1 cellular context compared by ENCODE assay signal in the genomic region with DNA sequence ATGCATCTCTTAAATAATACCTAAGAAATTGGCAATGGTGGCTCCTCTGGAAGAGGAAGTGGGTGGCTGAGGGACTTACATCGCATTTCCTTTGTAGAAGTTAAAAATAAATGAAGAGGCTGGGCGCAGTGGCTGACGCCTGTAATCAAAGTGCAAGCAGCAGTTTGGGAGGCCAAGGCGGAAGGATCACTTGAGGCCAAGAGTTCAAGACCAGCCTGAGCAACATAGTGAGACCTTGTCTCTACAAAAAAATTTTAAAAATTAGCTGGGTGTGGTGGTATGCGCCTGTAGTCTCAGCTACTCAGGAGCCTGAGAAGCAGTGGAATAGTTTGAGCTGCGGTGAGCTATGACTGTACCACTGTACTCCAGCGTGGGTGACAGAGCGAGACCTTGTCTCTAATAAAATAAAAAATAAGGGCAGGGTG.
TF ChIP-seq lines count a peak whose summit lies in the region.

No MANE protein-coding gene starts in this region.

TF ChIP-seq in GM12878, 131 proteins besides CTCF, POLR2A, EP300 and RAD21 (continued from another document and continues in another):
- TF ChIP-seq, protein P1, sequence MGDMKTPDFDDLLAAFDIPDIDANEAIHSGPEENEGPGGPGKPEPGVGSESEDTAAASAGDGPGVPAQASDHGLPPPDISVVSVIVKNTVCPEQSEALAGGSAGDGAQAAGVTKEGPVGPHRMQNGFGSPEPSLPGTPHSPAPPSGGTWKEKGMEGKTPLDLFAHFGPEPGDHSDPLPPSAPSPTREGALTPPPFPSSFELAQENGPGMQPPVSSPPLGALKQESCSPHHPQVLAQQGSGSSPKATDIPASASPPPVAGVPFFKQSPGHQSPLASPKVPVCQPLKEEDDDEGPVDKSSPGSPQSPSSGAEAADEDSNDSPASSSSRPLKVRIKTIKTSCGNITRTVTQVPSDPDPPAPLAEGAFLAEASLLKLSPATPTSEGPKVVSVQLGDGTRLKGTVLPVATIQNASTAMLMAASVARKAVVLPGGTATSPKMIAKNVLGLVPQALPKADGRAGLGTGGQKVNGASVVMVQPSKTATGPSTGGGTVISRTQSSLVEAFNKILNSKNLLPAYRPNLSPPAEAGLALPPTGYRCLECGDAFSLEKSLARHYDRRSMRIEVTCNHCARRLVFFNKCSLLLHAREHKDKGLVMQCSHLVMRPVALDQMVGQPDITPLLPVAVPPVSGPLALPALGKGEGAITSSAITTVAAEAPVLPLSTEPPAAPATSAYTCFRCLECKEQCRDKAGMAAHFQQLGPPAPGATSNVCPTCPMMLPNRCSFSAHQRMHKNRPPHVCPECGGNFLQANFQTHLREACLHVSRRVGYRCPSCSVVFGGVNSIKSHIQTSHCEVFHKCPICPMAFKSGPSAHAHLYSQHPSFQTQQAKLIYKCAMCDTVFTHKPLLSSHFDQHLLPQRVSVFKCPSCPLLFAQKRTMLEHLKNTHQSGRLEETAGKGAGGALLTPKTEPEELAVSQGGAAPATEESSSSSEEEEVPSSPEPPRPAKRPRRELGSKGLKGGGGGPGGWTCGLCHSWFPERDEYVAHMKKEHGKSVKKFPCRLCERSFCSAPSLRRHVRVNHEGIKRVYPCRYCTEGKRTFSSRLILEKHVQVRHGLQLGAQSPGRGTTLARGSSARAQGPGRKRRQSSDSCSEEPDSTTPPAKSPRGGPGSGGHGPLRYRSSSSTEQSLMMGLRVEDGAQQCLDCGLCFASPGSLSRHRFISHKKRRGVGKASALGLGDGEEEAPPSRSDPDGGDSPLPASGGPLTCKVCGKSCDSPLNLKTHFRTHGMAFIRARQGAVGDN (IDR thresholded peaks at IDR 0.05), result no peak
- TF ChIP-seq HDAC2 (IDR thresholded peaks at IDR 0.05), result no peak
- no peak for TF ChIP-seq CHD2 (IDR thresholded peaks at IDR 0.05; ENCODE audit: borderline replicate concordance, low read depth, low read length)
- TF ChIP-seq, protein P2, sequence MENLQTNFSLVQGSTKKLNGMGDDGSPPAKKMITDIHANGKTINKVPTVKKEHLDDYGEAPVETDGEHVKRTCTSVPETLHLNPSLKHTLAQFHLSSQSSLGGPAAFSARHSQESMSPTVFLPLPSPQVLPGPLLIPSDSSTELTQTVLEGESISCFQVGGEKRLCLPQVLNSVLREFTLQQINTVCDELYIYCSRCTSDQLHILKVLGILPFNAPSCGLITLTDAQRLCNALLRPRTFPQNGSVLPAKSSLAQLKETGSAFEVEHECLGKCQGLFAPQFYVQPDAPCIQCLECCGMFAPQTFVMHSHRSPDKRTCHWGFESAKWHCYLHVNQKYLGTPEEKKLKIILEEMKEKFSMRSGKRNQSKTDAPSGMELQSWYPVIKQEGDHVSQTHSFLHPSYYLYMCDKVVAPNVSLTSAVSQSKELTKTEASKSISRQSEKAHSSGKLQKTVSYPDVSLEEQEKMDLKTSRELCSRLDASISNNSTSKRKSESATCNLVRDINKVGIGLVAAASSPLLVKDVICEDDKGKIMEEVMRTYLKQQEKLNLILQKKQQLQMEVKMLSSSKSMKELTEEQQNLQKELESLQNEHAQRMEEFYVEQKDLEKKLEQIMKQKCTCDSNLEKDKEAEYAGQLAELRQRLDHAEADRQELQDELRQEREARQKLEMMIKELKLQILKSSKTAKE (IDR thresholded peaks at IDR 0.05; ENCODE audit: low read depth, poor library complexity, severe bottlenecking), result peak; percentile 43
- no peak for TF ChIP-seq CEBPB (IDR thresholded peaks at IDR 0.05; ENCODE audit: borderline replicate concordance in 1 of 2, low read depth in 2 of 2, low read length in 2 of 2)
- peak; percentile 96 for TF ChIP-seq ZNF217 (IDR thresholded peaks at IDR 0.05)
- no peak for TF ChIP-seq HDAC6 (IDR thresholded peaks at IDR 0.05; ENCODE audit: unreplicated experiment)
- no peak for TF ChIP-seq KLF5 (IDR thresholded peaks at IDR 0.05; ENCODE audit: partially characterized antibody)
- no peak for TF ChIP-seq STAT3 (IDR thresholded peaks at IDR 0.05; ENCODE audit: low read depth, low read length)
- TF ChIP-seq, protein P3, sequence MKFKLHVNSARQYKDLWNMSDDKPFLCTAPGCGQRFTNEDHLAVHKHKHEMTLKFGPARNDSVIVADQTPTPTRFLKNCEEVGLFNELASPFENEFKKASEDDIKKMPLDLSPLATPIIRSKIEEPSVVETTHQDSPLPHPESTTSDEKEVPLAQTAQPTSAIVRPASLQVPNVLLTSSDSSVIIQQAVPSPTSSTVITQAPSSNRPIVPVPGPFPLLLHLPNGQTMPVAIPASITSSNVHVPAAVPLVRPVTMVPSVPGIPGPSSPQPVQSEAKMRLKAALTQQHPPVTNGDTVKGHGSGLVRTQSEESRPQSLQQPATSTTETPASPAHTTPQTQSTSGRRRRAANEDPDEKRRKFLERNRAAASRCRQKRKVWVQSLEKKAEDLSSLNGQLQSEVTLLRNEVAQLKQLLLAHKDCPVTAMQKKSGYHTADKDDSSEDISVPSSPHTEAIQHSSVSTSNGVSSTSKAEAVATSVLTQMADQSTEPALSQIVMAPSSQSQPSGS (IDR thresholded peaks at IDR 0.05; ENCODE audit: low read length), result no peak
- no peak for TF ChIP-seq PAX8 (IDR thresholded peaks at IDR 0.05)
- no peak for TF ChIP-seq GATAD2B (conservative IDR thresholded peaks at IDR 0.05; ENCODE audit: low read depth)
- TF ChIP-seq ETV6 (conservative IDR thresholded peaks at IDR 0.05 in 1 of 2, IDR thresholded peaks at IDR 0.05 in 1 of 2; ENCODE audit: borderline replicate concordance in 1 of 2, low read depth in 1 of 2), result peak in 1 of 2 experiments; percentile 32; a peak in 1 of 4 replicates
- no peak for TF ChIP-seq RCOR1 (conservative IDR thresholded peaks at IDR 0.05; ENCODE audit: low read depth, low read length)
- TF ChIP-seq LARP7 (IDR thresholded peaks at IDR 0.05), result no peak
- no peak for TF ChIP-seq RB1 (IDR thresholded peaks at IDR 0.05; ENCODE audit: borderline replicate concordance)
- TF ChIP-seq, protein P4, sequence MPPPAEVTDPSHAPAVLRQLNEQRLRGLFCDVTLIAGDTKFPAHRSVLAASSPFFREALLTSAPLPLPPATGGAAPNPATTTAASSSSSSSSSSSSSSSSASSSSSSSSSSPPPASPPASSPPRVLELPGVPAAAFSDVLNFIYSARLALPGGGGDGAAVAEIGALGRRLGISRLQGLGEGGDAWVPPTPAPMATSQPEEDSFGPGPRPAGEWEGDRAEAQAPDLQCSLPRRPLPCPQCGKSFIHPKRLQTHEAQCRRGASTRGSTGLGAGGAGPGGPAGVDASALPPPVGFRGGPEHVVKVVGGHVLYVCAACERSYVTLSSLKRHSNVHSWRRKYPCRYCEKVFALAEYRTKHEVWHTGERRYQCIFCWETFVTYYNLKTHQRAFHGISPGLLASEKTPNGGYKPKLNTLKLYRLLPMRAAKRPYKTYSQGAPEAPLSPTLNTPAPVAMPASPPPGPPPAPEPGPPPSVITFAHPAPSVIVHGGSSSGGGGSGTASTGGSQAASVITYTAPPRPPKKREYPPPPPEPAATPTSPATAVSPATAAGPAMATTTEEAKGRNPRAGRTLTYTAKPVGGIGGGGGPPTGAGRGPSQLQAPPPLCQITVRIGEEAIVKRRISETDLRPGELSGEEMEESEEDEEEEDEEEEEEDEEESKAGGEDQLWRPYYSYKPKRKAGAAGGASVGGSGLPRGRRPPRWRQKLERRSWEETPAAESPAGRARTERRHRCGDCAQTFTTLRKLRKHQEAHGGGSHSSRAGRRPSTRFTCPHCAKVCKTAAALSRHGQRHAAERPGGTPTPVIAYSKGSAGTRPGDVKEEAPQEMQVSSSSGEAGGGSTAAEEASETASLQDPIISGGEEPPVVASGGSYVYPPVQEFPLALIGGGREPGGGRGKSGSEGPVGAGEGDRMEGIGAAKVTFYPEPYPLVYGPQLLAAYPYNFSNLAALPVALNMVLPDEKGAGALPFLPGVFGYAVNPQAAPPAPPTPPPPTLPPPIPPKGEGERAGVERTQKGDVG (CRISPR knock-in tag; IDR thresholded peaks at IDR 0.05), result no peak
- peak; percentile 65; the same call in 1 of the 2 replicates for TF ChIP-seq MEF2A (IDR thresholded peaks at IDR 0.05; ENCODE audit: insufficient read depth, low read depth, low read length)
- 0 out of 2 replicates have a peak, but pooled peaks have one; percentile 17 for TF ChIP-seq ATF7 (IDR thresholded peaks at IDR 0.05; ENCODE audit: low read depth)
- no peak for TF ChIP-seq SREBF1 (IDR thresholded peaks at IDR 0.05; ENCODE audit: low read length)
- no peak for TF ChIP-seq MYC (IDR thresholded peaks at IDR 0.05; ENCODE audit: insufficient read depth, insufficient read length, insufficient replicate concordance, low read length, severe bottlenecking)
- TF ChIP-seq KDM1A (IDR thresholded peaks at IDR 0.05; ENCODE audit: borderline replicate concordance), result peak; percentile 29; the same call in 1 of the 2 replicates
- no peak for TF ChIP-seq TAF1 (IDR thresholded peaks at IDR 0.05; ENCODE audit: borderline replicate concordance, low read depth, low read length)
- no peak for TF ChIP-seq BHLHE40 (IDR thresholded peaks at IDR 0.05; ENCODE audit: borderline replicate concordance in 1 of 2, low read depth in 2 of 2, low read length in 1 of 2)
- TF ChIP-seq EED (IDR thresholded peaks at IDR 0.05; ENCODE audit: low read depth), result 0 out of 2 replicates have a peak, but pooled peaks have one; percentile 31
- no peak for TF ChIP-seq ESRRA (IDR thresholded peaks at IDR 0.05; ENCODE audit: low read length)
- no peak for TF ChIP-seq ZBED1 (IDR thresholded peaks at IDR 0.05; ENCODE audit: borderline replicate concordance)
- TF ChIP-seq NR2C1 (IDR thresholded peaks at IDR 0.05), result no peak
- peak; percentile 78; the same call in 1 of the 2 replicates for TF ChIP-seq SMARCA5 (IDR thresholded peaks at IDR 0.05)
- TF ChIP-seq NFXL1 (IDR thresholded peaks at IDR 0.05; ENCODE audit: borderline replicate concordance), result peak; percentile 74
- TF ChIP-seq CHD4 (IDR thresholded peaks at IDR 0.05), result no peak
- no peak for TF ChIP-seq HDGF (IDR thresholded peaks at IDR 0.05)
- TF ChIP-seq, protein P5, sequence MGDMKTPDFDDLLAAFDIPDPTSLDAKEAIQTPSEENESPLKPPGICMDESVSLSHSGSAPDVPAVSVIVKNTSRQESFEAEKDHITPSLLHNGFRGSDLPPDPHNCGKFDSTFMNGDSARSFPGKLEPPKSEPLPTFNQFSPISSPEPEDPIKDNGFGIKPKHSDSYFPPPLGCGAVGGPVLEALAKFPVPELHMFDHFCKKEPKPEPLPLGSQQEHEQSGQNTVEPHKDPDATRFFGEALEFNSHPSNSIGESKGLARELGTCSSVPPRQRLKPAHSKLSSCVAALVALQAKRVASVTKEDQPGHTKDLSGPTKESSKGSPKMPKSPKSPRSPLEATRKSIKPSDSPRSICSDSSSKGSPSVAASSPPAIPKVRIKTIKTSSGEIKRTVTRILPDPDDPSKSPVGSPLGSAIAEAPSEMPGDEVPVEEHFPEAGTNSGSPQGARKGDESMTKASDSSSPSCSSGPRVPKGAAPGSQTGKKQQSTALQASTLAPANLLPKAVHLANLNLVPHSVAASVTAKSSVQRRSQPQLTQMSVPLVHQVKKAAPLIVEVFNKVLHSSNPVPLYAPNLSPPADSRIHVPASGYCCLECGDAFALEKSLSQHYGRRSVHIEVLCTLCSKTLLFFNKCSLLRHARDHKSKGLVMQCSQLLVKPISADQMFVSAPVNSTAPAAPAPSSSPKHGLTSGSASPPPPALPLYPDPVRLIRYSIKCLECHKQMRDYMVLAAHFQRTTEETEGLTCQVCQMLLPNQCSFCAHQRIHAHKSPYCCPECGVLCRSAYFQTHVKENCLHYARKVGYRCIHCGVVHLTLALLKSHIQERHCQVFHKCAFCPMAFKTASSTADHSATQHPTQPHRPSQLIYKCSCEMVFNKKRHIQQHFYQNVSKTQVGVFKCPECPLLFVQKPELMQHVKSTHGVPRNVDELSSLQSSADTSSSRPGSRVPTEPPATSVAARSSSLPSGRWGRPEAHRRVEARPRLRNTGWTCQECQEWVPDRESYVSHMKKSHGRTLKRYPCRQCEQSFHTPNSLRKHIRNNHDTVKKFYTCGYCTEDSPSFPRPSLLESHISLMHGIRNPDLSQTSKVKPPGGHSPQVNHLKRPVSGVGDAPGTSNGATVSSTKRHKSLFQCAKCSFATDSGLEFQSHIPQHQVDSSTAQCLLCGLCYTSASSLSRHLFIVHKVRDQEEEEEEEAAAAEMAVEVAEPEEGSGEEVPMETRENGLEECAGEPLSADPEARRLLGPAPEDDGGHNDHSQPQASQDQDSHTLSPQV (IDR thresholded peaks at IDR 0.05), result no peak
- TF ChIP-seq, protein P6, sequence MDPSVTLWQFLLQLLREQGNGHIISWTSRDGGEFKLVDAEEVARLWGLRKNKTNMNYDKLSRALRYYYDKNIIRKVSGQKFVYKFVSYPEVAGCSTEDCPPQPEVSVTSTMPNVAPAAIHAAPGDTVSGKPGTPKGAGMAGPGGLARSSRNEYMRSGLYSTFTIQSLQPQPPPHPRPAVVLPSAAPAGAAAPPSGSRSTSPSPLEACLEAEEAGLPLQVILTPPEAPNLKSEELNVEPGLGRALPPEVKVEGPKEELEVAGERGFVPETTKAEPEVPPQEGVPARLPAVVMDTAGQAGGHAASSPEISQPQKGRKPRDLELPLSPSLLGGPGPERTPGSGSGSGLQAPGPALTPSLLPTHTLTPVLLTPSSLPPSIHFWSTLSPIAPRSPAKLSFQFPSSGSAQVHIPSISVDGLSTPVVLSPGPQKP (IDR thresholded peaks at IDR 0.05; ENCODE audit: low read depth, low read length), result no peak
- no peak for TF ChIP-seq NFIC (IDR thresholded peaks at IDR 0.05; ENCODE audit: low read depth, low read length)
- TF ChIP-seq DPF2 (IDR thresholded peaks at IDR 0.05), result peak; percentile 31; the same call in 1 of the 2 replicates
- TF ChIP-seq RAD51 (IDR thresholded peaks at IDR 0.05), result no peak
- no peak for TF ChIP-seq SIN3A (IDR thresholded peaks at IDR 0.05; ENCODE audit: low read depth, low read length)
- no peak for TF ChIP-seq POU2F2 (IDR thresholded peaks at IDR 0.05; ENCODE audit: borderline replicate concordance, low read depth, low read length)
- TF ChIP-seq TARDBP (IDR thresholded peaks at IDR 0.05; ENCODE audit: borderline replicate concordance), result no peak
- TF ChIP-seq, protein P7, sequence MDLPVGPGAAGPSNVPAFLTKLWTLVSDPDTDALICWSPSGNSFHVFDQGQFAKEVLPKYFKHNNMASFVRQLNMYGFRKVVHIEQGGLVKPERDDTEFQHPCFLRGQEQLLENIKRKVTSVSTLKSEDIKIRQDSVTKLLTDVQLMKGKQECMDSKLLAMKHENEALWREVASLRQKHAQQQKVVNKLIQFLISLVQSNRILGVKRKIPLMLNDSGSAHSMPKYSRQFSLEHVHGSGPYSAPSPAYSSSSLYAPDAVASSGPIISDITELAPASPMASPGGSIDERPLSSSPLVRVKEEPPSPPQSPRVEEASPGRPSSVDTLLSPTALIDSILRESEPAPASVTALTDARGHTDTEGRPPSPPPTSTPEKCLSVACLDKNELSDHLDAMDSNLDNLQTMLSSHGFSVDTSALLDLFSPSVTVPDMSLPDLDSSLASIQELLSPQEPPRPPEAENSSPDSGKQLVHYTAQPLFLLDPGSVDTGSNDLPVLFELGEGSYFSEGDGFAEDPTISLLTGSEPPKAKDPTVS (IDR thresholded peaks at IDR 0.05; ENCODE audit: low read depth, low read length), result no peak
- peak; percentile 81; the same call in 1 of the 2 replicates for TF ChIP-seq SPI1 (IDR thresholded peaks at IDR 0.05; ENCODE audit: borderline replicate concordance, insufficient read depth, low read depth, low read length)
- TF ChIP-seq NR2C2 (IDR thresholded peaks at IDR 0.05; ENCODE audit: borderline replicate concordance, control insufficient read depth, insufficient read length, low read depth), result no peak
